In the genomic region with DNA sequence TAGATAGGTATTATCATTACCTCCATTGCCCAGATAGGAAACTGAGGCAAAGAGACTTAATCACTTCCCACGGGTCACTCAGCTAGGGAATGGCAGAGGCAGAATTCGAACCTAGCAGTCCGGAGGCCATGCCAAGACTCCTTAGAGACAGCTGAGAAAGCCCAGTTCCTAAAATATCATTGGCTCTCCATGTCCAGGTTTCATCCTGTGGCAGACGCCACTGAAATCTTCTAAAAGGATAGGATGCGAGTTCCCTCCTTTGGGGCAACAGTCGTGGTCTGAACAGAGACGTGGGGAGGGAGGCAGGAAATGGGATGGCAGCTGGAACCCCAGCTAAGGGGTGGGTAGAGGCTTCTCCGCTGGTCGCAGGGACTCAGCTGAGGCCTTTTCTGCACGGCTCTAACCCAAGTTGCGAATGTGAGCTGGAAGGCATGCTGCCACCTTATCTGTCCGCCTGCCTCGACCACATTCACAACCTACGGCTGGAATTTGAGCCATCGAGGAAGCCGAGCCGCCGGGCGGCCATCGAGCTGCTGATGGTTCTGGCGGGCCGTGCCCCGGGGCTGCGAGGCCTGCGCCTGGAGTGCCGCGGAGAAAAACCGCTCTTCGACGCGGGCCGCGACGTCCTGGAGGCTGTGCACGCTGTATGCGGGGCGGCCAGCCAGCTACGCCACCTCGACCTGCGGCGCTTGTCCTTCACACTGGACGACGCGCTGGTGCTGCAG, we compare ENCODE assay signal across 7 cellular contexts. TPM values are rescaled to one million over a fixed set of nuclear protein-coding genes. Genes with fewer than 3 reads are reported as not detected.
DNase-seq lines count a peak whose midpoint lies in the region; ATAC-seq, FAIRE-seq and TF ChIP-seq lines count a peak whose summit lies in the region.

No MANE protein-coding gene starts in this region.

- WGBS in spleen, 5 donors = 8 to 19% (median 11%) methylated on average over 10 to 44 of the region's 44 CpGs

- peaks cover 4 to 69% (median 60%) of the 10 kb centered on the region in 7 donors for H3K27me3 ChIP-seq in spleen (replicated peaks in 1 of 7)

- no peak for TF ChIP-seq POLR2A in spleen (IDR thresholded peaks at IDR 0.05)

- H3K4me1 ChIP-seq in spleen = peaks cover 48 to 86% (median 75%) of the 10 kb centered on the region in 6 donors

- H3K4me3 ChIP-seq in fibroblast of pulmonary artery (replicated peaks; ENCODE audit: low read depth, low read length) (no peak overlapping the region), spleen (peak overlapping the region in 7 of 8 donors; percentile 27 to 67 (median 36))

- H3K27me3 Mint-ChIP-seq in T-cell = peaks cover 22 to 41% of the 10 kb centered on the region in 2 donors

- no peaks in the 10 kb centered on the region for H3K9me3 ChIP-seq in spleen

- ATAC-seq in T-cell (replicated peaks in 1 of 4) = no peak
- ATAC-seq in HG02571 (IDR thresholded peaks at IDR 0.05; ENCODE audit: unreplicated experiment) = no peak
- no peak for ATAC-seq in GM21717 (IDR thresholded peaks at IDR 0.05; ENCODE audit: unreplicated experiment)

- TF ChIP-seq CTCF in fibroblast of pulmonary artery (IDR thresholded peaks at IDR 0.05; ENCODE audit: low read length, missing control alignments) (no peak), spleen (IDR thresholded peaks at IDR 0.05 in 8 of 11, conservative IDR thresholded peaks at IDR 0.05 in 3 of 11) (no peak)

- FAIRE-seq in G401.6 (lab: Jason Lieb, UNC) = peak; percentile 40

- peaks cover 32 to 55% (median 41%) of the 10 kb centered on the region in 3 donors for H3K4me1 Mint-ChIP-seq in T-cell

- intact Hi-C loops in spleen (cut with DNase I; ENCODE audit: low total_unique reads) = no loop called here

- H3K36me3 Mint-ChIP-seq in T-cell = peaks cover 5% of the 10 kb centered on the region

- CTCF ChIA-PET in T-cell (lab: Charles Lee) = no interaction called here

- POLR2A ChIA-PET in T-cell (lab: Charles Lee) = interaction anchor here in 1 of 2 donors (0.9 kb wide), 1 partner anchor 14 kb away, joined by 3 read pairs; no protein-coding TSS in a partner anchor

- H3K27ac Mint-ChIP-seq in T-cell = no peak overlapping the region

- H3K36me3 ChIP-seq in spleen = no peaks in the 10 kb centered on the region

- no peak for DNase-seq in T-cell
- DNase-seq in fibroblast of pulmonary artery (ENCODE audit: low read depth) = peak; percentile 34
- peak; percentile 78 for DNase-seq in spleen
- no peak for DNase-seq in mucosa of gallbladder (ENCODE audit: low spot score)

- no peak overlapping the region for H3K27ac ChIP-seq in spleen

- peak overlapping the region in 2 of 3 donors; percentile 41 to 87 for H3K4me3 Mint-ChIP-seq in T-cell

- no peaks in the 10 kb centered on the region for H3K9me3 Mint-ChIP-seq in T-cell

RNA-seq across cellular contexts. Expression of a gene that starts 1.9 kb away (rescaled TPM):
- 10 to 100 TPM; 22.3 to 66.3 (median 39.1) TPM for total RNA-seq in T-cell
- total RNA-seq in spleen = 10 to 100 TPM; 11.5 to 43.7 (median 23.3) TPM
- 10 to 100 TPM; 16.1 to 24.0 (median 16.7) TPM for polyA plus RNA-seq in spleen
- total RNA-seq in mucosa of gallbladder = 51.3 TPM

RNA-seq across cellular contexts. Expression of a gene that starts 2.8 kb away (rescaled TPM):
- 10 to 100 TPM; 18.5 to 69.7 (median 43.7) TPM for total RNA-seq in T-cell
- total RNA-seq in spleen = 10 to 100 TPM in 6 of 7 donors, 1 to 10 TPM in 1; 8.4 to 29.9 (median 13.2) TPM
- polyA plus RNA-seq in spleen = 10 to 100 TPM in 1 of 3 donors, 1 to 10 TPM in 2; 6.0 to 11.2 (median 6.0) TPM
- total RNA-seq in mucosa of gallbladder = 24.6 TPM

RNA-seq across cellular contexts. Expression of a gene that starts 2.9 kb away (rescaled TPM):
- 100 to 1,000 TPM in 3 of 5 donors, 10 to 100 TPM in 2; 58.3 to 179 (median 123) TPM for total RNA-seq in T-cell
- 10 to 100 TPM; 29.2 to 39.3 (median 31.1) TPM for total RNA-seq in spleen
- 10 to 100 TPM; 27.5 to 42.2 (median 35.3) TPM for polyA plus RNA-seq in spleen
- total RNA-seq in mucosa of gallbladder = 38.2 TPM

RNA-seq across cellular contexts. Expression of a gene that starts 7.7 kb away (rescaled TPM):
- 1 to 10 TPM; 2.1 to 8.0 (median 5.2) TPM for total RNA-seq in T-cell
- 10 to 100 TPM in 6 of 7 donors, 1 to 10 TPM in 1; 8.2 to 14.2 (median 13.6) TPM for total RNA-seq in spleen
- polyA plus RNA-seq in spleen = 10 to 100 TPM in 2 of 3 donors, 1 to 10 TPM in 1; 8.7 to 12.0 (median 10.8) TPM
- total RNA-seq in mucosa of gallbladder = 79.0 TPM

RNA-seq across cellular contexts. Expression of a gene that starts 11.8 kb away (rescaled TPM):
- 1 to 10 TPM; 3.0 to 9.5 (median 4.9) TPM for total RNA-seq in T-cell
- total RNA-seq in spleen = 10 to 100 TPM in 4 of 7 donors, 1 to 10 TPM in 3; 6.1 to 15.3 (median 10.1) TPM
- 1 to 10 TPM; 2.0 to 6.6 (median 3.0) TPM for polyA plus RNA-seq in spleen
- 14.1 TPM for total RNA-seq in mucosa of gallbladder

Comparison
In these comparisons a context has a peak if more than half of its experiments do, and no peak if none do; other contexts are left out.
1. DNase-seq: peak in fibroblast of pulmonary artery (single experiment) and spleen (single experiment); none in T-cell (0 of 34) and mucosa of gallbladder (single experiment).